9 cellular contexts compared by ENCODE assay signal in genomic region chr5:80034962-80035821, GRCh38. TPM values are rescaled to one million over a fixed set of nuclear protein-coding genes. Genes with fewer than 3 reads are reported as not detected.
DNase-seq lines count a peak whose midpoint lies in the region; ATAC-seq, FAIRE-seq and TF ChIP-seq lines count a peak whose summit lies in the region.
"Had no signal": no experiment of that assay in that cellular context is flagged by ENCODE, and none has a peak within 500 bp of the region (broad histone marks: within the 10 kb centered on the region; RNA-seq: fewer than 3 reads in every experiment).

TSS of gene THBS4 (plus strand) at chr5:80035348. CDS start at chr5:80035538, 190 bp downstream.

- H3K9me3 Mint-ChIP-seq in CD4-positive, CD25-positive, alpha-beta regulatory T cell = no peaks in the 10 kb centered on the region
- no peaks in the 10 kb centered on the region for H3K9me3 Mint-ChIP-seq in neural crest cell
- H3K9me3 Mint-ChIP-seq in immature natural killer cell = no peaks in the 10 kb centered on the region

- no peaks in the 10 kb centered on the region for H3K36me3 Mint-ChIP-seq in CD4-positive, CD25-positive, alpha-beta regulatory T cell
- no peaks in the 10 kb centered on the region for H3K36me3 Mint-ChIP-seq in neural crest cell (ENCODE audit: low read depth)
- H3K36me3 Mint-ChIP-seq in immature natural killer cell = no peaks in the 10 kb centered on the region

- no peaks in the 10 kb centered on the region for H4K20me1 ChIP-seq in Karpas-422 (ENCODE audit: insufficient read depth, low read depth, low read length)
- no peaks in the 10 kb centered on the region for H4K20me1 ChIP-seq in endothelial cell of umbilical vein (replicated peaks; ENCODE audit: control insufficient read depth, extremely low read depth, insufficient read depth, low read length)

- no peaks in the 10 kb centered on the region for H3K9me1 ChIP-seq in endothelial cell of umbilical vein (replicated peaks; ENCODE audit: control insufficient read depth, extremely low read depth, insufficient read depth, low read length)

- no peak within 1 kb of the TSS for H3K4me3 ChIP-seq in CD4-positive, CD25-positive, alpha-beta regulatory T cell (ENCODE audit: low read depth, low read length)
- no peak within 1 kb of the TSS; the same call in 1 of the 2 replicates for H3K4me3 ChIP-seq in Karpas-422 (ENCODE audit: low read length)
- no peak within 1 kb of the TSS for H3K4me3 ChIP-seq in endothelial cell of umbilical vein (replicated peaks in 1 of 3; ENCODE audit: insufficient read depth in 1 of 3, low read depth in 1 of 3, low read length in 3 of 3)

- no peak for TF ChIP-seq POLR2A in endothelial cell of umbilical vein (IDR thresholded peaks at IDR 0.05; ENCODE audit: low read depth, low read length)

- no peak within 1 kb of the TSS for H3K27ac ChIP-seq in CD4-positive, CD25-positive, alpha-beta regulatory T cell (ENCODE audit: insufficient read depth, low read length, poor library complexity, severe bottlenecking)
- H3K27ac ChIP-seq in Karpas-422 (ENCODE audit: low read length) (peak within 1 kb of the TSS; percentile 83; the same call in 1 of the 2 replicates), endothelial cell of umbilical vein (ENCODE audit: insufficient read depth, low read depth, low read length) (no peak within 1 kb of the TSS)

- peaks cover 36% of the 10 kb centered on the region for H3K27me3 ChIP-seq in CD4-positive, CD25-positive, alpha-beta regulatory T cell (ENCODE audit: control insufficient read depth, insufficient read depth, low read length)
- no peaks in the 10 kb centered on the region for H3K27me3 ChIP-seq in Karpas-422 (ENCODE audit: low read length)
- peaks cover 36 to 49% of the 10 kb centered on the region in 2 experiments for H3K27me3 ChIP-seq in endothelial cell of umbilical vein (ENCODE audit: control insufficient read depth in 2 of 2, insufficient read depth in 2 of 2, low read length in 2 of 2)

- H3K9ac ChIP-seq in Karpas-422 (ENCODE audit: low read length) (no peak within 1 kb of the TSS), endothelial cell of umbilical vein (replicated peaks; ENCODE audit: extremely low read depth, insufficient read depth, low read length) (no peak within 1 kb of the TSS)

- DNase-seq in CD4-positive, CD25-positive, alpha-beta regulatory T cell = no peak
- DNase-seq in Karpas-422 (no peak), endothelial cell of umbilical vein (ENCODE audit: low read depth, low spot score) (no peak), neural crest cell (ENCODE audit: low read depth, low spot score) (no peak), T1000 (lab: John Stamatoyannopoulos, UW) (no peak), immature natural killer cell (no peak)
- DNase-seq: NCI-H2081 had no signal

- FAIRE-seq in endothelial cell of umbilical vein (lab: Jason Lieb, UNC) = no peak

- H3K79me2 ChIP-seq in Karpas-422 (ENCODE audit: low read length) (no peaks in the 10 kb centered on the region), endothelial cell of umbilical vein (ENCODE audit: control insufficient read depth, insufficient read depth, low read length) (no peaks in the 10 kb centered on the region)

- intact Hi-C loops in endothelial cell of umbilical vein (cut with micrococcal nuclease) = no loop called here

- POLR2A ChIA-PET in endothelial cell of umbilical vein (lab: Charles Lee) = no interaction called here

- CTCF ChIA-PET in endothelial cell of umbilical vein (lab: Charles Lee) = interaction anchor here (0.6 to 1.4 kb wide), 3 partner anchors 10 to 29 kb away, joined by 3 to 4 read pairs (median 3); no protein-coding TSS in a partner anchor

- ATAC-seq in CD4-positive, CD25-positive, alpha-beta regulatory T cell (ENCODE audit: low read depth in 2 of 2) = peak in 1 of 2 donors; percentile 33
- no peak for ATAC-seq in HG03432 (IDR thresholded peaks at IDR 0.05; ENCODE audit: unreplicated experiment)
- ATAC-seq in HG02571 (IDR thresholded peaks at IDR 0.05; ENCODE audit: unreplicated experiment) = no peak

- H3K4me3 Mint-ChIP-seq in CD4-positive, CD25-positive, alpha-beta regulatory T cell = peak within 1 kb of the TSS; percentile 32 to 66 (median 62)
- H3K4me3 Mint-ChIP-seq in neural crest cell (peak within 1 kb of the TSS; percentile 76), immature natural killer cell (no peak within 1 kb of the TSS)

- H3K36me3 ChIP-seq in CD4-positive, CD25-positive, alpha-beta regulatory T cell (ENCODE audit: control insufficient read depth, insufficient read depth, low read length) = no peaks in the 10 kb centered on the region
- H3K36me3 ChIP-seq in Karpas-422 (ENCODE audit: insufficient read depth, low read length) = no peaks in the 10 kb centered on the region
- no peaks in the 10 kb centered on the region for H3K36me3 ChIP-seq in endothelial cell of umbilical vein (ENCODE audit: control insufficient read depth in 2 of 2, extremely low read depth in 1 of 2, insufficient read depth in 2 of 2, low read length in 2 of 2)

- TF ChIP-seq CTCF in endothelial cell of umbilical vein (IDR thresholded peaks at IDR 0.05; ENCODE audit: extremely low read depth in 1 of 2, insufficient read depth in 1 of 2, low read depth in 1 of 2, low read length in 2 of 2) (no peak), neural crest cell (conservative IDR thresholded peaks at IDR 0.05) (no peak)

- peaks cover 0 to 17% (median 9%) of the 10 kb centered on the region in 4 donors for H3K4me1 Mint-ChIP-seq in CD4-positive, CD25-positive, alpha-beta regulatory T cell
- H3K4me1 Mint-ChIP-seq in neural crest cell (peaks cover 3% of the 10 kb centered on the region), immature natural killer cell (no peaks in the 10 kb centered on the region)

- H3K9me2 ChIP-seq in Karpas-422 (replicated peaks; ENCODE audit: insufficient read depth, low read length) = no peaks in the 10 kb centered on the region

- H2AFZ ChIP-seq in Karpas-422 (ENCODE audit: low read length) = no peak within 1 kb of the TSS
- H2AFZ ChIP-seq in endothelial cell of umbilical vein (ENCODE audit: low read depth, low read length) = no peak within 1 kb of the TSS

- no peak within 1 kb of the TSS for H3K27ac Mint-ChIP-seq in CD4-positive, CD25-positive, alpha-beta regulatory T cell
- H3K27ac Mint-ChIP-seq in neural crest cell (ENCODE audit: unreplicated experiment) = no peak within 1 kb of the TSS
- H3K27ac Mint-ChIP-seq in immature natural killer cell = no peak within 1 kb of the TSS

- dilution Hi-C loops in endothelial cell of umbilical vein (cut with MboI; ENCODE audit: extremely low pct_ligation_motif_present, low sequenced_read_pairs) = no loop called here

- H3K4me1 ChIP-seq in CD4-positive, CD25-positive, alpha-beta regulatory T cell (ENCODE audit: control insufficient read depth, insufficient read depth, low read length, poor library complexity, severe bottlenecking) = no peaks in the 10 kb centered on the region
- H3K4me1 ChIP-seq in Karpas-422 (ENCODE audit: low read length) (peaks cover 44% of the 10 kb centered on the region), endothelial cell of umbilical vein (ENCODE audit: control insufficient read depth, extremely low read depth, insufficient read depth, low read length) (no peaks in the 10 kb centered on the region)

- H3K27me3 Mint-ChIP-seq in CD4-positive, CD25-positive, alpha-beta regulatory T cell = peaks cover 74% of the 10 kb centered on the region
- H3K27me3 Mint-ChIP-seq in neural crest cell (ENCODE audit: low read depth) (peaks cover 69% of the 10 kb centered on the region), immature natural killer cell (ENCODE audit: low read depth in 3 of 3) (peaks cover 15 to 25% (median 23%) of the 10 kb centered on the region in 3 donors)

- H3K9me3 ChIP-seq in CD4-positive, CD25-positive, alpha-beta regulatory T cell (ENCODE audit: control insufficient read depth in 2 of 2, low read length in 2 of 2) = no peaks in the 10 kb centered on the region
- no peaks in the 10 kb centered on the region for H3K9me3 ChIP-seq in Karpas-422 (ENCODE audit: low read length)
- H3K9me3 ChIP-seq in endothelial cell of umbilical vein (replicated peaks; ENCODE audit: control insufficient read depth, insufficient read depth, low read length) = no peaks in the 10 kb centered on the region

- peak within 1 kb of the TSS; percentile 67 for H3K4me2 ChIP-seq in Karpas-422 (ENCODE audit: low read depth, low read length, poor library complexity, severe bottlenecking)
- H3K4me2 ChIP-seq in endothelial cell of umbilical vein (ENCODE audit: insufficient read depth, low read length) = no peak within 1 kb of the TSS

- no TSS peak for BruUV-seq in endothelial cell of umbilical vein (replicated peaks; lab: Mats Ljungman, UMichigan)

TF ChIP-seq in endothelial cell of umbilical vein, 7 proteins besides CTCF, POLR2A, EP300 and RAD21:
- TF ChIP-seq EZH2 (IDR thresholded peaks at IDR 0.05; ENCODE audit: borderline replicate concordance, low read depth, low read length, severe bottlenecking) (peak; percentile 91), POLR2AphosphoS5 (IDR thresholded peaks at IDR 0.05; ENCODE audit: insufficient read depth, low read depth, low read length) (no peak), FOS (IDR thresholded peaks at IDR 0.05; ENCODE audit: borderline replicate concordance, insufficient read depth, low read length) (no peak), MYC (IDR thresholded peaks at IDR 0.05; ENCODE audit: low read depth, low read length) (no peak)

RNA-seq across cellular contexts. Expression of gene THBS4, which starts in this region (rescaled TPM):
- total RNA-seq in CD4-positive, CD25-positive, alpha-beta regulatory T cell = not detected
- not detected for polyA plus RNA-seq in CD4-positive, CD25-positive, alpha-beta regulatory T cell
- 2.0 and 3.9 TPM in 2 replicates for total RNA-seq in Karpas-422 (2014; rRNA removed; shearing (Covaris generic); ENCODE audit: low replicate concordance)
- total RNA-seq in endothelial cell of umbilical vein (not detected in 2 replicates), neural crest cell (6.9 and 10.0 TPM in 2 replicates)
- polyA plus RNA-seq in endothelial cell of umbilical vein (not detected in 2 replicates), immature natural killer cell (not detected)
- 0.03 and 0.06 TPM in 2 replicates for polyA plus RNA-seq in endothelial cell of umbilical vein (2011; cell fraction: cytosol; rRNA removed)
- 0.07 TPM in 1 of 2 replicates, not detected in the other for polyA plus RNA-seq in endothelial cell of umbilical vein (2011; cell fraction: nucleus; rRNA removed)
- polyA plus RNA-seq in endothelial cell of umbilical vein (2012) = not detected in 2 replicates
- not detected in 2 replicates for polyA minus RNA-seq in endothelial cell of umbilical vein
- not detected for polyA minus RNA-seq in endothelial cell of umbilical vein (2011; cell fraction: cytosol; rRNA and poly(A)+ RNA removed)
- not detected in 2 replicates for polyA minus RNA-seq in endothelial cell of umbilical vein (2011; cell fraction: nucleus; rRNA and poly(A)+ RNA removed)

Comparison
In these comparisons a context has a peak if more than half of its experiments do, and no peak if none do; other contexts are left out.
1. H3K4me3 Mint-ChIP-seq: peak in CD4-positive, CD25-positive, alpha-beta regulatory T cell (4 of 4) and neural crest cell (single experiment); none in immature natural killer cell (0 of 5).